ENCODE assay signal across 20 cellular contexts in the genomic region with DNA sequence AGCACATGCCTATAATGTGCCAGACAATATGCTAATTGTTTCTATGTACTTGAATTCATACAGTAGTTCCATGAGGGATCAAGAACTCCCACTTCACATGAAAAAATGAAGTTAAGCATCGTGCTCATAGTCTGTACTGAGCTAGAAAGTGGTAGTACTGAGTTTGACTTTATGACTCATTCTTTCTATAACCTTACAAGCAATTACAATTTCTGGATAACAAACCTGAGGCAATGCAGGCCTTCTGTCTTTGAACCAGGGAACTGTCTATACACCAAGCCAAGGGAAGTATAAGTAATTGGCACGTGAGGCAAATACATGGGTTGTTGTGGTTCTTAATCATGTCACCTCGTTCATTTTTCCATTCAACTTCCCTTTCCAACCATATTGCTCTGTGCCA.
"Had no signal": no experiment of that assay in that cellular context is flagged by ENCODE, and none has a peak within 500 bp of the region (broad histone marks: within the 10 kb centered on the region; RNA-seq: fewer than 3 reads in every experiment).

No MANE protein-coding gene starts in this region.

- H3K9me3 Mint-ChIP-seq: endodermal cell; memory B cell; natural killer cell treated with Interleukin-12 subunit alpha and Interleukin-12 subunit beta and Interleukin-15 and Interleukin-18, amount 100 ng/mL, for 72 hours; neural crest cell; stimulated activated naive B cell treated with anti-CD40 and anti-IgM and Interleukin-4, amounts not matched to agents 10 μg/mL and 1 μg/mL and 100 μg/mL, for 72 hours had no signal

- H3K27me3 Mint-ChIP-seq: memory B cell; natural killer cell treated with Interleukin-12 subunit alpha and Interleukin-12 subunit beta and Interleukin-15 and Interleukin-18, amount 100 ng/mL, for 72 hours; progenitor cell of endocrine pancreas; stimulated activated naive B cell treated with anti-CD40 and anti-IgM and Interleukin-4, amounts not matched to agents 10 μg/mL and 1 μg/mL and 100 μg/mL, for 72 hours had no signal

- H3K4me1 Mint-ChIP-seq: endodermal cell, memory B cell, neural crest cell had no signal

- H3K4me3 Mint-ChIP-seq: endodermal cell; memory B cell; natural killer cell treated with Interleukin-12 subunit alpha and Interleukin-12 subunit beta and Interleukin-15 and Interleukin-18, amount 100 ng/mL, for 72 hours; neural crest cell; stimulated activated naive B cell treated with anti-CD40 and anti-IgM and Interleukin-4, amounts not matched to agents 10 μg/mL and 1 μg/mL and 100 μg/mL, for 72 hours had no signal

- DNase-seq: effector CD8-positive, alpha-beta T cell; endodermal cell; foreskin fibroblast; gastrocnemius medialis; head of caudate nucleus; left ventricle myocardium superior; lower lobe of right lung; right lobe of liver; small intestine; stimulated activated CD4-positive, alpha-beta T cell treated with anti-CD3 and anti-CD28 coated beads, Interleukin-15, amount 100 ng/mL, for 24 hours; stimulated activated CD4-positive, alpha-beta T cell treated with anti-CD3 and anti-CD28 coated beads, Interleukin-2, amount 100 ng/mL, for 48 hours; stimulated activated naive B cell treated with anti-CD40 and anti-IgM and Interleukin-4, amounts not matched to agents 10 μg/mL and 1 μg/mL and 100 μg/mL, for 72 hours; stomach; thyroid gland; trophoblast cell had no signal

- H3K27ac Mint-ChIP-seq: endodermal cell; memory B cell; natural killer cell treated with Interleukin-12 subunit alpha and Interleukin-12 subunit beta and Interleukin-15 and Interleukin-18, amount 100 ng/mL, for 72 hours; progenitor cell of endocrine pancreas; stimulated activated naive B cell treated with anti-CD40 and anti-IgM and Interleukin-4, amounts not matched to agents 10 μg/mL and 1 μg/mL and 100 μg/mL, for 72 hours had no signal

- ATAC-seq: esophagus mucosa; gastrocnemius medialis; left ventricle myocardium superior; lower lobe of right lung; natural killer cell treated with Interleukin-12 subunit alpha and Interleukin-12 subunit beta and Interleukin-15 and Interleukin-18, amount 100 ng/mL, for 72 hours; right lobe of liver; stimulated activated naive B cell treated with anti-CD40 and anti-IgM and Interleukin-4, amounts not matched to agents 10 μg/mL and 1 μg/mL and 100 μg/mL, for 72 hours had no signal
